In the genomic region with DNA sequence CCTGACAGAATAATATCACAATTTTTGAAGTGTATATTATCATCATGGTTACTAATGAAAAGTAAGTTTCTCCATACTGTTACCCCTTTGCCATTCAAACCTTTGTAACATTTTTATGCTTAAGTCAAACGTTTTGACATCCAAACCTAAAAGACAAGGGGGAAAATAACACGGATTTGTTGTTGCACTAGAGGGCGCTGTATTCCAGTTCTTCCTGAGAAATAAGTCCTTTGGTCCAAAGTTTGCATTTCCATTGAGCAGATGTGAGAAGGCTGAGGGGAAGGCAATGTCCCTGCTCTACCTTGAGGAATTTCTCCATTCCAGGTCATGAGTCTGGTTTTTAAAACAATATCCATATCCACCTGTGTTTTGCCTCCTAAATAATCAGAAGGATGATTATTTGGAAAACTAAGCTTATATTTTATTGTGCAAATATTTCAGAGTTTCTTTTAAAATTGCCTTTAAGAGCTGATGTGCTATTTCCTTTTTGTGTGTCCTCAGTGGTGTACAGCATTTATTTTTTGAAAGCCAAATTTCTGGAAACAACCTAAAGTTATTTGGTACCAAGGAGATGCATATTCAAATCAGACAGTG, we compare ENCODE assay signal across 9 cellular contexts. TPM values are rescaled to one million over a fixed set of nuclear protein-coding genes. Genes with fewer than 3 reads are reported as not detected.
DNase-seq lines count a peak whose midpoint lies in the region; ATAC-seq and TF ChIP-seq lines count a peak whose summit lies in the region.
"Had no signal": no experiment of that assay in that cellular context is flagged by ENCODE, and none has a peak within 500 bp of the region (broad histone marks: within the 10 kb centered on the region; RNA-seq: fewer than 3 reads in every experiment).

No MANE protein-coding gene starts in this region.

- TF ChIP-seq CTCF in LNCAP (IDR thresholded peaks at IDR 0.05) (peak; percentile 76), Panc1 (IDR thresholded peaks at IDR 0.05) (peak; percentile 77), kidney epithelial cell (IDR thresholded peaks at IDR 0.05; ENCODE audit: insufficient read depth, low read length, poor library complexity, severe bottlenecking) (peak; percentile 61), tibial artery (IDR thresholded peaks at IDR 0.05) (peak; percentile 73 to 85)

- peak; percentile 92 for ATAC-seq in Panc1
- no peak for ATAC-seq in GM18517 (IDR thresholded peaks at IDR 0.05; ENCODE audit: unreplicated experiment)
- ATAC-seq: stimulated activated naive CD8-positive, alpha-beta T cell treated with anti-CD3 and anti-CD28 coated beads, Interleukin-15, amount 100 ng/mL, for 72 hours had no signal

- H3K4me1 ChIP-seq in Panc1 (ENCODE audit: control insufficient read depth, insufficient read depth, low read length) (no peaks in the 10 kb centered on the region), tibial artery (no peaks in the 10 kb centered on the region)

- BruUV-seq in Panc1 (replicated peaks; lab: Mats Ljungman, UMichigan): no TSS peak

- H3K27ac ChIP-seq in Panc1 (ENCODE audit: low read length) (no peak overlapping the region), tibial artery (no peak overlapping the region)

- H3K9me3 ChIP-seq in Panc1 (ENCODE audit: control insufficient read depth, insufficient read depth, low read depth, low read length) (no peaks in the 10 kb centered on the region), tibial artery (no peaks in the 10 kb centered on the region)

- in situ Hi-C loops in Panc1 (cut with HindIII; ENCODE audit: low pct_unique_long_range_greater_than_20kb, low sequenced_read_pairs): no loop called here

- H3K4me3 ChIP-seq in Panc1 (ENCODE audit: low read depth in 2 of 2, low read length in 2 of 2) (no peak overlapping the region), kidney epithelial cell (ENCODE audit: low read depth, low read length) (no peak overlapping the region), tibial artery (no peak overlapping the region)

- POLR2A ChIA-PET in Panc1 (lab: Charles Lee): interaction anchor here (0.6 kb wide), 1 partner anchor 195 kb away, joined by 6 read pairs; no protein-coding TSS in a partner anchor

- H3K27me3 ChIP-seq in Panc1 (ENCODE audit: control insufficient read depth, insufficient read depth, low read length) (no peaks in the 10 kb centered on the region), kidney epithelial cell (ENCODE audit: control insufficient read depth, insufficient read depth, low read length) (no peaks in the 10 kb centered on the region), tibial artery (no peaks in the 10 kb centered on the region)

- DNase-seq in activated naive CD4-positive, alpha-beta T cell treated with Interleukin-2 at 50 U/mL for 16 hours: peak; percentile 16
- DNase-seq in activated naive CD4-positive, alpha-beta T cell (lab: John Stamatoyannopoulos, UW): no peak
- DNase-seq in Panc1 (ENCODE audit: low read depth, low spot score) (peak; percentile 54), cerebellar cortex (ENCODE audit: low spot score) (peak; percentile 74), kidney epithelial cell (ENCODE audit: low read depth) (peak; percentile 56), tibial artery (peak in 1 of 2 donors; percentile 65)

- intact Hi-C loops in Panc1 (cut with micrococcal nuclease; ENCODE audit: unreplicated experiment): loop anchor here (2.0 to 5.0 kb wide), 3 partner anchors 117 to 227 kb away; no protein-coding TSS in a partner anchor
- intact Hi-C loops in tibial artery (cut with DNase I; ENCODE audit: low total_unique reads): loop anchor here (2.0 to 5.0 kb wide), 3 partner anchors 118 to 267 kb away; no protein-coding TSS in a partner anchor

- CTCF ChIA-PET in Panc1 (lab: Charles Lee): no interaction called here

- no peaks in the 10 kb centered on the region for H3K36me3 ChIP-seq in Panc1 (ENCODE audit: control insufficient read depth, insufficient read depth, low read length)
- no peaks in the 10 kb centered on the region for H3K36me3 ChIP-seq in kidney epithelial cell (ENCODE audit: control insufficient read depth, insufficient read depth, low read length)
- no peaks in the 10 kb centered on the region for H3K36me3 ChIP-seq in tibial artery

RNA-seq across cellular contexts. Expression of gene LECT2, which starts 9.7 kb away (rescaled TPM):
- total RNA-seq in Panc1 (2021; ENCODE audit: unreplicated experiment) (not detected), kidney epithelial cell (not detected in 2 replicates)
- not detected for polyA plus RNA-seq in Panc1 (2012; ENCODE audit: insufficient read length)

RNA-seq across cellular contexts. Expression of gene IL9, which starts 49.4 kb away (rescaled TPM):
- not detected for total RNA-seq in Panc1 (2021; ENCODE audit: unreplicated experiment)
- polyA plus RNA-seq in Panc1 (2012; ENCODE audit: insufficient read length): not detected
- total RNA-seq in kidney epithelial cell: not detected in 2 replicates

Comparison
In these comparisons a context has a peak if more than half of its experiments do, and no peak if none do; other contexts are left out.
1. DNase-seq: peak in activated naive CD4-positive, alpha-beta T cell treated with Interleukin-2 at 50 U/mL for 16 hours (single experiment), Panc1 (single experiment), cerebellar cortex (single experiment) and kidney epithelial cell (single experiment); none in activated naive CD4-positive, alpha-beta T cell (0 of 4).
2. Peak in every context shown above with its lines, with median percentiles within 50 percentile points of each other: CTCF ChIP-seq.